In the genomic region with DNA sequence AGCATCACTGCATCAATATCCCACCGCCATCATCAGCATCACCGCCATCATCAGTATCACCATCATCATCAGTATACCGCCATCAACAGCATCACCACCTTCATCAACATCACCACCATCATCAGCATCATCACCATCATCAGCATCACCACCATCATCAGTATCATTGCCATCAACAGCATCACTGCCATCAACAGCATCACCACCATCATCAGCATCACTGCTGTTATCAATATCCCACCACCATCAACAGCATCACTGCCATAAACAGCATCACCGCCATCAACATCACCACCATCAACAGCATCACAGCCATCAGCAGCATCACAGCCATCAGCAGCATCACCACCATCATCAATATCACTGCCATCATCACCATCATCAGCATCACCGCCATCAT, we compare ENCODE assay signal across 17 cellular contexts.
DNase-seq lines count a peak whose midpoint lies in the region; ATAC-seq, FAIRE-seq and TF ChIP-seq lines count a peak whose summit lies in the region.
"Had no signal": no experiment of that assay in that cellular context is flagged by ENCODE, and none has a peak within 500 bp of the region (broad histone marks: within the 10 kb centered on the region; RNA-seq: fewer than 3 reads in every experiment).

No MANE protein-coding gene starts in this region.

- H3K27me3 ChIP-seq in left ventricle myocardium inferior (ENCODE audit: low read depth): no peaks in the 10 kb centered on the region
- H3K27me3 ChIP-seq in IMR-90 (ENCODE audit: control insufficient read depth, insufficient read depth, low read length): no peaks in the 10 kb centered on the region
- no peaks in the 10 kb centered on the region for H3K27me3 ChIP-seq in endothelial cell of umbilical vein (ENCODE audit: control insufficient read depth in 2 of 2, insufficient read depth in 2 of 2, low read length in 2 of 2)
- no peaks in the 10 kb centered on the region for H3K27me3 ChIP-seq in Karpas-422 (ENCODE audit: low read length)

- peak; percentile 3 for DNase-seq in left ventricle myocardium superior
- DNase-seq in left ventricle myocardium inferior: no peak
- no peak for DNase-seq in IMR-90
- no peak for DNase-seq in endothelial cell of umbilical vein (ENCODE audit: low read depth, low spot score)
- DNase-seq in Karpas-422: no peak
- DNase-seq in GM13976 (ENCODE audit: low spot score): no peak
- no peak for DNase-seq in MV-4-11 (lab: John Stamatoyannopoulos, UW)
- DNase-seq: 8988T; Calu3; CD8-positive, alpha-beta T cell; DMS79 treated with DMSO at 0.1 percent for 48 hours; GF-D8; GOT3; H7 had no signal

- TF ChIP-seq CTCF in left ventricle myocardium inferior (IDR thresholded peaks at IDR 0.05; ENCODE audit: borderline replicate concordance) (no peak), IMR-90 (conservative IDR thresholded peaks at IDR 0.05; ENCODE audit: low read depth, low read length) (no peak), endothelial cell of umbilical vein (IDR thresholded peaks at IDR 0.05; ENCODE audit: extremely low read depth in 1 of 2, insufficient read depth in 1 of 2, low read depth in 1 of 2, low read length in 2 of 2) (no peak), GM13976 (IDR thresholded peaks at IDR 0.05; ENCODE audit: borderline replicate concordance, control extremely low read depth, extremely low read depth, insufficient read depth, missing control alignments) (no peak)

- no peak overlapping the region for H3K4ac ChIP-seq in IMR-90 (ENCODE audit: low read depth, low read length)

- H2BK5ac ChIP-seq in IMR-90 (ENCODE audit: low read depth, low read length, poor library complexity, severe bottlenecking): no peak overlapping the region

- H3K27ac ChIP-seq in left ventricle myocardium inferior (replicated peaks) (no peak overlapping the region), IMR-90 (ENCODE audit: insufficient read depth, low read length) (no peak overlapping the region), endothelial cell of umbilical vein (ENCODE audit: insufficient read depth, low read depth, low read length) (no peak overlapping the region), Karpas-422 (ENCODE audit: low read length) (no peak overlapping the region)

- H2AK9ac ChIP-seq in IMR-90 (replicated peaks; ENCODE audit: low read depth, low read length, poor library complexity): peak overlapping the region; percentile 11

- H2BK120ac ChIP-seq in IMR-90 (ENCODE audit: low read depth, low read length): no peak overlapping the region

- H3K4me2 ChIP-seq in IMR-90 (ENCODE audit: low read depth, low read length) (no peak overlapping the region), endothelial cell of umbilical vein (ENCODE audit: insufficient read depth, low read length) (no peak overlapping the region), Karpas-422 (ENCODE audit: low read depth, low read length, poor library complexity, severe bottlenecking) (no peak overlapping the region)

- H3K9me1 ChIP-seq in IMR-90 (ENCODE audit: insufficient read depth, low read length): peaks cover 28% of the 10 kb centered on the region
- no peaks in the 10 kb centered on the region for H3K9me1 ChIP-seq in endothelial cell of umbilical vein (replicated peaks; ENCODE audit: control insufficient read depth, extremely low read depth, insufficient read depth, low read length)

- H2AFZ ChIP-seq in IMR-90 (replicated peaks; ENCODE audit: low read length, poor library complexity) (no peak overlapping the region), endothelial cell of umbilical vein (ENCODE audit: low read depth, low read length) (no peak overlapping the region), Karpas-422 (ENCODE audit: low read length) (no peak overlapping the region)

- BruUV-seq in IMR-90 (replicated peaks; lab: Mats Ljungman, UMichigan) (TSS peak; percentile 42), endothelial cell of umbilical vein (replicated peaks; lab: Mats Ljungman, UMichigan) (TSS peak; percentile 26)

- no peak overlapping the region for H2BK15ac ChIP-seq in IMR-90 (ENCODE audit: low read depth, low read length)

- no peak for FAIRE-seq in endothelial cell of umbilical vein (lab: Jason Lieb, UNC)
- FAIRE-seq: GM18507 had no signal

- no peak overlapping the region for H4K8ac ChIP-seq in IMR-90 (ENCODE audit: low read depth in 2 of 2, low read length in 2 of 2)

- H2AK5ac ChIP-seq in IMR-90 (ENCODE audit: low read depth, low read length): no peak overlapping the region

- peaks cover 35 to 53% of the 10 kb centered on the region in 2 experiments; a peak in 3 of 4 replicates for H3K79me1 ChIP-seq in IMR-90 (ENCODE audit: low read depth in 1 of 2, low read length in 2 of 2)

- H3K4me3 ChIP-seq in left ventricle myocardium inferior (no peak overlapping the region), IMR-90 (ENCODE audit: insufficient read depth, low read depth, low read length) (no peak overlapping the region), endothelial cell of umbilical vein (replicated peaks in 1 of 3; ENCODE audit: insufficient read depth in 1 of 3, low read depth in 1 of 3, low read length in 3 of 3) (no peak overlapping the region), Karpas-422 (ENCODE audit: low read length) (no peak overlapping the region)
- H3K4me3 ChIP-seq: BLaER1 had no signal

- TF ChIP-seq POLR2A in IMR-90 (IDR thresholded peaks at IDR 0.05; ENCODE audit: low read depth, low read length): no peak
- no peak for TF ChIP-seq POLR2A in endothelial cell of umbilical vein (IDR thresholded peaks at IDR 0.05; ENCODE audit: low read depth, low read length)

- POLR2A ChIA-PET in IMR-90 (lab: Charles Lee; ENCODE audit: unreplicated experiment) (no interaction called here), endothelial cell of umbilical vein (lab: Charles Lee) (no interaction called here)

- H3K56ac ChIP-seq in IMR-90 (ENCODE audit: extremely low read depth, insufficient read depth, low read length): no peak overlapping the region

- H3K79me2 ChIP-seq in endothelial cell of umbilical vein (ENCODE audit: control insufficient read depth, insufficient read depth, low read length) (no peaks in the 10 kb centered on the region), Karpas-422 (ENCODE audit: low read length) (no peaks in the 10 kb centered on the region)

- 100% methylated on average over 5 of the region's 5 CpGs; no CpG with 5 or more reads in 1 of the 2 experiments for WGBS in IMR-90 (ENCODE audit: extremely low coverage in 2 of 2, insufficient read length in 1 of 2), 2 experiments

- dilution Hi-C loops in IMR-90 (cut with HindIII; ENCODE audit: low sequenced_read_pairs, unreplicated experiment) (no loop called here), endothelial cell of umbilical vein (cut with MboI; ENCODE audit: extremely low pct_ligation_motif_present, low sequenced_read_pairs) (no loop called here)

- in situ Hi-C loops in IMR-90 (cut with MboI; ENCODE audit: low sequenced_read_pairs) (no loop called here), GM13976 (cut with MboI; ENCODE audit: low sequenced_read_pairs, unreplicated experiment) (loop anchor here (25.0 kb wide), 1 partner anchor 864 kb away; no protein-coding TSS in a partner anchor)

- ATAC-seq in left ventricle myocardium superior (no peak), IMR-90 (ENCODE audit: low read depth) (no peak)
- ATAC-seq: CD8-positive, alpha-beta T cell; HCT116 had no signal

- CTCF ChIA-PET in IMR-90 (lab: Yijun Ruan, JAX) (no interaction called here), endothelial cell of umbilical vein (lab: Charles Lee) (no interaction called here)

- no peaks in the 10 kb centered on the region for H3K9me2 ChIP-seq in Karpas-422 (replicated peaks; ENCODE audit: insufficient read depth, low read length)

- H4K91ac ChIP-seq in IMR-90 (ENCODE audit: insufficient read depth, low read depth, low read length): no peak overlapping the region

- H3K36me3 ChIP-seq in left ventricle myocardium inferior (peaks cover 88% of the 10 kb centered on the region), IMR-90 (ENCODE audit: control insufficient read depth, insufficient read depth, low read length) (peaks cover 85% of the 10 kb centered on the region), endothelial cell of umbilical vein (ENCODE audit: control insufficient read depth in 2 of 2, extremely low read depth in 1 of 2, insufficient read depth in 2 of 2, low read length in 2 of 2) (peaks cover 0 to 29% of the 10 kb centered on the region in 2 experiments), Karpas-422 (ENCODE audit: insufficient read depth, low read length) (peaks cover 13% of the 10 kb centered on the region)
- H3K36me3 ChIP-seq: BLaER1 had no signal

- H3K9me3 ChIP-seq in left ventricle myocardium inferior (replicated peaks): no peaks in the 10 kb centered on the region
- no peaks in the 10 kb centered on the region for H3K9me3 ChIP-seq in IMR-90 (ENCODE audit: control insufficient read depth, insufficient read depth, low read length)
- H3K9me3 ChIP-seq in endothelial cell of umbilical vein (replicated peaks; ENCODE audit: control insufficient read depth, insufficient read depth, low read length): no peaks in the 10 kb centered on the region
- no peaks in the 10 kb centered on the region for H3K9me3 ChIP-seq in Karpas-422 (ENCODE audit: low read length)
- H3K9me3 ChIP-seq: BLaER1 had no signal

- no peak overlapping the region for H4K5ac ChIP-seq in IMR-90 (ENCODE audit: low read depth, low read length)

- H3K9ac ChIP-seq in IMR-90 (ENCODE audit: low read depth, low read length) (no peak overlapping the region), endothelial cell of umbilical vein (replicated peaks; ENCODE audit: extremely low read depth, insufficient read depth, low read length) (no peak overlapping the region), Karpas-422 (ENCODE audit: low read length) (no peak overlapping the region)
- H3K9ac ChIP-seq: BLaER1 had no signal

- H3K23ac ChIP-seq in IMR-90 (ENCODE audit: low read depth, low read length): no peak overlapping the region

- no peak overlapping the region for H3K18ac ChIP-seq in IMR-90 (ENCODE audit: low read depth, low read length)

- H3K4me1 ChIP-seq in left ventricle myocardium inferior (peaks cover 29% of the 10 kb centered on the region), IMR-90 (ENCODE audit: control insufficient read depth, insufficient read depth, low read length) (peaks cover 8% of the 10 kb centered on the region), endothelial cell of umbilical vein (ENCODE audit: control insufficient read depth, extremely low read depth, insufficient read depth, low read length) (no peaks in the 10 kb centered on the region), Karpas-422 (ENCODE audit: low read length) (no peaks in the 10 kb centered on the region)

- H4K20me1 ChIP-seq in IMR-90 (ENCODE audit: insufficient read depth, low read length) (peaks cover 48% of the 10 kb centered on the region), endothelial cell of umbilical vein (replicated peaks; ENCODE audit: control insufficient read depth, extremely low read depth, insufficient read depth, low read length) (no peaks in the 10 kb centered on the region), Karpas-422 (ENCODE audit: insufficient read depth, low read depth, low read length) (no peaks in the 10 kb centered on the region)
- H4K20me1 ChIP-seq: BLaER1 had no signal

- TF ChIP-seq RAD21 in IMR-90 (IDR thresholded peaks at IDR 0.05; ENCODE audit: low read length): no peak

- no peak overlapping the region for H2BK20ac ChIP-seq in IMR-90 (ENCODE audit: low read depth, low read length)

- H3K14ac ChIP-seq in IMR-90 (replicated peaks; ENCODE audit: low read depth, low read length): no peak overlapping the region

- intact Hi-C loops in left ventricle myocardium superior (cut with micrococcal nuclease): no loop called here
- intact Hi-C loops in left ventricle myocardium inferior (cut with micrococcal nuclease): no loop called here
- intact Hi-C loops in IMR-90 (cut with micrococcal nuclease): no loop called here
- intact Hi-C loops in endothelial cell of umbilical vein (cut with micrococcal nuclease): no loop called here
